1 cellular context compared by ENCODE assay signal in genomic region chr16:1964046-1964505, GRCh38.
A peak's percentile ranks its signal among the peaks of the same experiment; 100 is the strongest.
TF ChIP-seq lines count a peak whose summit lies in the region.

No MANE protein-coding gene starts in this region.

TF ChIP-seq in HepG2, 621 proteins besides CTCF, POLR2A, EP300 and RAD21:
- TF ChIP-seq ZNF205 (CRISPR knock-in tag; IDR thresholded peaks at IDR 0.05): 0 out of 2 replicates have a peak, but pooled peaks have one; percentile 16
- TF ChIP-seq NONO (IDR thresholded peaks at IDR 0.05): no peak
- TF ChIP-seq NONO (CRISPR knock-in tag; conservative IDR thresholded peaks at IDR 0.05): 0 out of 2 replicates have a peak, but pooled peaks have one; percentile 8
- peak; percentile 35; the same call in 1 of the 2 replicates for TF ChIP-seq UBTF (CRISPR knock-in tag; IDR thresholded peaks at IDR 0.05)
- TF ChIP-seq, protein P1, sequence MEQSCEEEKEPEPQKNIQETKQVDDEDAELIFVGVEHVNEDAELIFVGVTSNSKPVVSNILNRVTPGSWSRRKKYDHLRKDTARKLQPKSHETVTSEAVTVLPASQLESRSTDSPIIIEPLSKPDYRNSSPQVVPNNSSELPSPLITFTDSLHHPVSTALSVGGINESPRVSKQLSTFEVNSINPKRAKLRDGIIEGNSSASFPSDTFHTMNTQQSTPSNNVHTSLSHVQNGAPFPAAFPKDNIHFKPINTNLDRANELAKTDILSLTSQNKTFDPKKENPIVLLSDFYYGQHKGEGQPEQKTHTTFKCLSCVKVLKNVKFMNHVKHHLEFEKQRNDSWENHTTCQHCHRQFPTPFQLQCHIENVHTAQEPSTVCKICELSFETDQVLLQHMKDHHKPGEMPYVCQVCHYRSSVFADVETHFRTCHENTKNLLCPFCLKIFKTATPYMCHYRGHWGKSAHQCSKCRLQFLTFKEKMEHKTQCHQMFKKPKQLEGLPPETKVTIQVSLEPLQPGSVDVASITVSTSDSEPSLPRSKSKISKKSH (CRISPR knock-in tag; IDR thresholded peaks at IDR 0.05; ENCODE audit: borderline replicate concordance): no peak
- TF ChIP-seq, protein P2, sequence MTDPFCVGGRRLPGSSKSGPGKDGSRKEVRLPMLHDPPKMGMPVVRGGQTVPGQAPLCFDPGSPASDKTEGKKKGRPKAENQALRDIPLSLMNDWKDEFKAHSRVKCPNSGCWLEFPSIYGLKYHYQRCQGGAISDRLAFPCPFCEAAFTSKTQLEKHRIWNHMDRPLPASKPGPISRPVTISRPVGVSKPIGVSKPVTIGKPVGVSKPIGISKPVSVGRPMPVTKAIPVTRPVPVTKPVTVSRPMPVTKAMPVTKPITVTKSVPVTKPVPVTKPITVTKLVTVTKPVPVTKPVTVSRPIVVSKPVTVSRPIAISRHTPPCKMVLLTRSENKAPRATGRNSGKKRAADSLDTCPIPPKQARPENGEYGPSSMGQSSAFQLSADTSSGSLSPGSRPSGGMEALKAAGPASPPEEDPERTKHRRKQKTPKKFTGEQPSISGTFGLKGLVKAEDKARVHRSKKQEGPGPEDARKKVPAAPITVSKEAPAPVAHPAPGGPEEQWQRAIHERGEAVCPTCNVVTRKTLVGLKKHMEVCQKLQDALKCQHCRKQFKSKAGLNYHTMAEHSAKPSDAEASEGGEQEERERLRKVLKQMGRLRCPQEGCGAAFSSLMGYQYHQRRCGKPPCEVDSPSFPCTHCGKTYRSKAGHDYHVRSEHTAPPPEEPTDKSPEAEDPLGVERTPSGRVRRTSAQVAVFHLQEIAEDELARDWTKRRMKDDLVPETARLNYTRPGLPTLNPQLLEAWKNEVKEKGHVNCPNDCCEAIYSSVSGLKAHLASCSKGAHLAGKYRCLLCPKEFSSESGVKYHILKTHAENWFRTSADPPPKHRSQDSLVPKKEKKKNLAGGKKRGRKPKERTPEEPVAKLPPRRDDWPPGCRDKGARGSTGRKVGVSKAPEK (CRISPR knock-in tag; IDR thresholded peaks at IDR 0.05; ENCODE audit: borderline replicate concordance): no peak
- TF ChIP-seq ELF3 (CRISPR knock-in tag; IDR thresholded peaks at IDR 0.05): no peak
- peak; percentile 29; the same call in 1 of the 2 replicates for TF ChIP-seq PRMT3 (CRISPR knock-in tag; IDR thresholded peaks at IDR 0.05; ENCODE audit: borderline replicate concordance, low read depth)
- TF ChIP-seq ZNF468 (CRISPR knock-in tag; IDR thresholded peaks at IDR 0.05): no peak
- TF ChIP-seq SNAPC2 (CRISPR knock-in tag; IDR thresholded peaks at IDR 0.05): peak; percentile 85
- 0 out of 2 replicates have a peak, but pooled peaks have one; percentile 34 for TF ChIP-seq ZNF589 (CRISPR knock-in tag; conservative IDR thresholded peaks at IDR 0.05)
- TF ChIP-seq HOXA9 (CRISPR knock-in tag; IDR thresholded peaks at IDR 0.05; ENCODE audit: borderline replicate concordance): no peak
- no peak for TF ChIP-seq ZNF207 (IDR thresholded peaks at IDR 0.05; ENCODE audit: borderline replicate concordance)
- no peak for TF ChIP-seq RBM39 (IDR thresholded peaks at IDR 0.05; ENCODE audit: low read depth, low read length, poor library complexity, severe bottlenecking)
- TF ChIP-seq, protein P3, sequence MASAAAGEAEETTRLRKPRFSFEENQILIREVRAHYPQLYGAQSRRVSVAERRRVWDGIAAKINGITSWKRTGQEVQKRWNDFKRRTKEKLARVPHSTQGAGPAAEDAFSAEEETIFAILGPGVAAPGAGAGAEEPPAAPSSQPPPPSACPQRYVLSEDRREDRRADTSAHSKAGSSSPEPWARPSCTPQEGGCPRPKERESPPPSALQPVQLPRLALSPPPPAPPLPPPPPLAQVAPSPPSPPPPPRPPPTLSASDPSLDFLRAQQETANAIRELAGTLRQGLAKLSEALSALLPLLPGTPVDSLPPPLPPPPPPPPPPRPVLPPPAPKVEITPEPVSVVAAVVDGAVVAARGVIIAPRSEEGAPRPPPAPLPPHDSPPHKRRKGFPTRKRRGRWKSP (CRISPR knock-in tag; IDR thresholded peaks at IDR 0.05): 0 out of 2 replicates have a peak, but pooled peaks have one; percentile 16
- no peak for TF ChIP-seq GABPA (IDR thresholded peaks at IDR 0.05; ENCODE audit: low read depth, low read length)
- no peak for TF ChIP-seq GABPA (CRISPR knock-in tag; IDR thresholded peaks at IDR 0.05; ENCODE audit: low read depth)
- TF ChIP-seq, protein P4, sequence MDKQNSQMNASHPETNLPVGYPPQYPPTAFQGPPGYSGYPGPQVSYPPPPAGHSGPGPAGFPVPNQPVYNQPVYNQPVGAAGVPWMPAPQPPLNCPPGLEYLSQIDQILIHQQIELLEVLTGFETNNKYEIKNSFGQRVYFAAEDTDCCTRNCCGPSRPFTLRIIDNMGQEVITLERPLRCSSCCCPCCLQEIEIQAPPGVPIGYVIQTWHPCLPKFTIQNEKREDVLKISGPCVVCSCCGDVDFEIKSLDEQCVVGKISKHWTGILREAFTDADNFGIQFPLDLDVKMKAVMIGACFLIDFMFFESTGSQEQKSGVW (CRISPR knock-in tag; IDR thresholded peaks at IDR 0.05; ENCODE audit: borderline replicate concordance): 0 out of 2 replicates have a peak, but pooled peaks have one; percentile 2
- 0 out of 2 replicates have a peak, but pooled peaks have one; percentile 56 for TF ChIP-seq HOXA7 (CRISPR knock-in tag; IDR thresholded peaks at IDR 0.05)
- TF ChIP-seq SSRP1 (CRISPR knock-in tag; IDR thresholded peaks at IDR 0.05): 0 out of 2 replicates have a peak, but pooled peaks have one; percentile 40
- no peak for TF ChIP-seq ZNF614 (CRISPR knock-in tag; IDR thresholded peaks at IDR 0.05; ENCODE audit: borderline replicate concordance)
- 0 out of 2 replicates have a peak, but pooled peaks have one; percentile 21 for TF ChIP-seq ZNF709 (CRISPR knock-in tag; IDR thresholded peaks at IDR 0.05)
- peak; percentile 6; the same call in 1 of the 2 replicates for TF ChIP-seq SIN3A (IDR thresholded peaks at IDR 0.05; ENCODE audit: borderline replicate concordance, low read depth, low read length)
- 0 out of 2 replicates have a peak, but pooled peaks have one; percentile 44 for TF ChIP-seq ZNF670 (CRISPR knock-in tag; IDR thresholded peaks at IDR 0.05; ENCODE audit: borderline replicate concordance)
- TF ChIP-seq ASH2L (IDR thresholded peaks at IDR 0.05; ENCODE audit: insufficient read length, low read depth, low read length): peak; percentile 41
- TF ChIP-seq ELK4 (CRISPR knock-in tag; IDR thresholded peaks at IDR 0.05; ENCODE audit: borderline replicate concordance): no peak
- TF ChIP-seq RAD51 (IDR thresholded peaks at IDR 0.05; ENCODE audit: borderline replicate concordance): no peak
- TF ChIP-seq GRHL1 (CRISPR knock-in tag; conservative IDR thresholded peaks at IDR 0.05): no peak
- TF ChIP-seq GLI4 (CRISPR knock-in tag; IDR thresholded peaks at IDR 0.05; ENCODE audit: borderline replicate concordance): no peak
- peak; percentile 98 for TF ChIP-seq AGO2 (optimal IDR thresholded peaks at IDR 0.05; ENCODE audit: low read depth, low read length)
- no peak for TF ChIP-seq FLYWCH1 (CRISPR knock-in tag; IDR thresholded peaks at IDR 0.05)
- no peak for TF ChIP-seq SMARCC2 (IDR thresholded peaks at IDR 0.05)
- TF ChIP-seq BRD4 (CRISPR knock-in tag; IDR thresholded peaks at IDR 0.05): no peak
- TF ChIP-seq ZMYM3 (CRISPR knock-in tag; IDR thresholded peaks at IDR 0.05): no peak
- peak; percentile 0 for TF ChIP-seq SRSF1 (optimal IDR thresholded peaks at IDR 0.05; ENCODE audit: low read depth, low read length)
- peak; percentile 12; the same call in 1 of the 2 replicates for TF ChIP-seq ZNF777 (CRISPR knock-in tag; IDR thresholded peaks at IDR 0.05)
- no peak for TF ChIP-seq ZNF782 (CRISPR knock-in tag; IDR thresholded peaks at IDR 0.05; ENCODE audit: borderline replicate concordance)
- 0 out of 2 replicates have a peak, but pooled peaks have one; percentile 2 for TF ChIP-seq ZNF335 (CRISPR knock-in tag; IDR thresholded peaks at IDR 0.05)
- TF ChIP-seq ISL2 (CRISPR knock-in tag; IDR thresholded peaks at IDR 0.05): no peak
- TF ChIP-seq HES4 (CRISPR knock-in tag; IDR thresholded peaks at IDR 0.05; ENCODE audit: borderline replicate concordance): no peak
